ENCODE assay signal across 16 cellular contexts in genomic region chr9:14451949-14452348, GRCh38.
DNase-seq lines count a peak whose midpoint lies in the region; ATAC-seq lines count a peak whose summit lies in the region.
"Had no signal": no experiment of that assay in that cellular context is flagged by ENCODE, and none has a peak within 500 bp of the region (broad histone marks: within the 10 kb centered on the region; RNA-seq: fewer than 3 reads in every experiment).

No MANE protein-coding gene starts in this region.

- DNase-seq in AG20443 (ENCODE audit: low spot score) (no peak), superior temporal gyrus (ENCODE audit: extremely low spot score) (no peak), NCI-H1417 treated with DMSO at 0.1 percent for 48 hours (lab: John Stamatoyannopoulos, UW) (no peak)
- DNase-seq: activated CD4-positive, alpha-beta T cell treated with anti-CD3 and anti-CD28 coated beads for 48 hours; anterior cingulate cortex; mesendoderm; NCI-H2029; stimulated activated CD8-positive, alpha-beta memory T cell treated with anti-CD3 and anti-CD28 coated beads, Interleukin-4, amount 100 ng/mL, for 48 hours; T-helper 1 cell; upper lobe of right lung had no signal

- ATAC-seq in GM18499 (IDR thresholded peaks at IDR 0.05; ENCODE audit: insufficient read depth, unreplicated experiment) (peak; percentile 95), GM19463 (IDR thresholded peaks at IDR 0.05; ENCODE audit: unreplicated experiment) (peak; percentile 98), HG02763 (IDR thresholded peaks at IDR 0.05; ENCODE audit: unreplicated experiment) (peak; percentile 77), HG03439 (IDR thresholded peaks at IDR 0.05; ENCODE audit: unreplicated experiment) (peak; percentile 80), esophagus mucosa (no peak)
- ATAC-seq: activated T-helper 17 cell treated with anti-CD3 and anti-CD28 coated beads, Interleukin-2, amount 50 U/mL, for 72 hours; upper lobe of right lung had no signal
